ENCODE assay signal across 10 cellular contexts in the genomic region with DNA sequence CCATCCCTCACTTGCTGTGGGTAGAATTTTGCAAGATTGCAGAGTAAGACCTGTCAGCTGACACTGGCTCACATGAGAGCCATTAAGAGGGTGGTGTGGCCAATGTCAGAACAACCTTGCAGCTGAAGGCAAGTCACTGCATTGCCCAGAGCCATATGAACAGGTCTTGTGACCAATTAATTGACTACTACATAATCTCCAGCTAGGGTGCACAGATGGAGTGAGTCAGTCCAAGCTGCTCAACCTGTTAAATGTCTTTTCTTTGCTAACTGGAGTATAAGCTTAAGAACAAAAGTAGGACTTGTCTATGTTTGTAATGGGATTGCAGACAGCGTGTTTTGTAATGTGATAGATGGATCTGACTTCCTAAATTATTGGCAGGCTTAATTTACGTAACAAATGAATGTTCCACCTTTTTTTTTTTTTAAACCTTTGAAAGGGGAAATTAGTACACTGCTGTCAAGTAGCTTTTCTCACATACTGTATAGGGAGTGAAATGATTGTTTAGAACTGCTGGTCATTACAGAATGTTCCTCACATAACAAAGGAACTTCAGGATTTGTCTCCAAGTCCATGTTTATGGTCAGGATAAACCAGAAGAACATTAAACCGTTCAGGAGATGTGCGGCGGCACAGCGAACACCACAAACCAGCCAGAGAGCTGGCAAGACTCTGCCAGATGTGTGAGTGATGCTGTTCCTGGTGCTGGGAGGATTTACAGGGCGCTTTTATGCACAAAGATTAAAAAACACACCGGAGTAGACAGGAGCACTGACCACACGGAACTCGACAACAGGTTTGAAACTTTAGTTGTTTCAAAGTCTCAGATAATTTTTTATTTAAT. TPM values are rescaled to one million over a fixed set of nuclear protein-coding genes. Genes with fewer than 3 reads are reported as not detected.
A peak's percentile ranks its signal among the peaks of the same experiment; 100 is the strongest.
DNase-seq lines count a peak whose midpoint lies in the region; ATAC-seq and TF ChIP-seq lines count a peak whose summit lies in the region.
"Had no signal": no experiment of that assay in that cellular context is flagged by ENCODE, and none has a peak within 500 bp of the region (broad histone marks: within the 10 kb centered on the region; RNA-seq: fewer than 3 reads in every experiment).

No MANE protein-coding gene starts in this region.

- H3K36me3 ChIP-seq in PC-9 (ENCODE audit: low read depth) (no peaks in the 10 kb centered on the region), sigmoid colon (no peaks in the 10 kb centered on the region), SJCRH30 (no peaks in the 10 kb centered on the region), H7 (replicated peaks; ENCODE audit: control insufficient read depth, insufficient read depth, low read length) (no peaks in the 10 kb centered on the region)

- ATAC-seq in HG02610 (IDR thresholded peaks at IDR 0.05; ENCODE audit: unreplicated experiment) (peak; percentile 15), Right ventricle myocardium superior (ENCODE audit: poor library complexity) (peak; percentile 61)
- ATAC-seq: stimulated activated naive CD8-positive, alpha-beta T cell treated with anti-CD3 and anti-CD28 coated beads, Interleukin-15, amount 100 ng/mL, for 72 hours had no signal

- H3K4me2 ChIP-seq in PC-9, result peak overlapping the region; percentile 59

- no peaks in the 10 kb centered on the region for H3K9me2 ChIP-seq in PC-9 (ENCODE audit: insufficient read depth)

- H3K4me1 ChIP-seq in PC-9 (replicated peaks; ENCODE audit: insufficient read depth) (peaks cover 32% of the 10 kb centered on the region), sigmoid colon (peaks cover 0 to 66% (median 47%) of the 10 kb centered on the region in 4 donors), SJCRH30 (peaks cover 13% of the 10 kb centered on the region; the same call in 1 of the 2 replicates)

- no peaks in the 10 kb centered on the region for H4K20me1 ChIP-seq in PC-9 (ENCODE audit: insufficient read depth)

- TF ChIP-seq CTCF in PC-9 (conservative IDR thresholded peaks at IDR 0.05) (no peak), sigmoid colon (IDR thresholded peaks at IDR 0.05) (no peak)

- no peaks in the 10 kb centered on the region for H3K79me2 ChIP-seq in PC-9 (ENCODE audit: low read depth)

- H3K9me3 ChIP-seq in PC-9 (ENCODE audit: insufficient read depth, low read depth), result no peaks in the 10 kb centered on the region
- no peaks in the 10 kb centered on the region for H3K9me3 ChIP-seq in sigmoid colon
- no peaks in the 10 kb centered on the region for H3K9me3 ChIP-seq in SJCRH30 (replicated peaks)

- TF ChIP-seq POLR2A in sigmoid colon (IDR thresholded peaks at IDR 0.05), result no peak

- DNase-seq in PC-9 (peak in 1 of 2 experiments; percentile 90), Right ventricle myocardium superior (no peak), sigmoid colon (no peak), NCI-H774 (lab: John Stamatoyannopoulos, UW) (no peak), SJCRH30 (no peak), substantia nigra (lab: John Stamatoyannopoulos, UW) (no peak), H7 (no peak)
- DNase-seq: activated CD8-positive, alpha-beta memory T cell treated with anti-CD3 and anti-CD28 coated beads, Interleukin-2, amount 50 U/mL, for 4 hours; stimulated activated naive CD8-positive, alpha-beta T cell treated with anti-CD3 and anti-CD28 coated beads, Interleukin-15, amount 100 ng/mL, for 72 hours had no signal

- POLR2A ChIA-PET in PC-9 (lab: Charles Lee; ENCODE audit: unreplicated experiment), result interaction anchor here (0.6 to 0.7 kb wide), 2 partner anchors 420 to 432 kb away, joined by 6 to 9 read pairs; no protein-coding TSS in a partner anchor

- H3F3A ChIP-seq in PC-9 (ENCODE audit: insufficient read depth, low read depth), result peaks cover 19% of the 10 kb centered on the region

- WGBS in sigmoid colon, 2 donors, result 88 to 90% methylated on average over 10 of the region's 10 CpGs

- intact Hi-C loops in PC-9 (cut with micrococcal nuclease; ENCODE audit: unreplicated experiment), result no loop called here
- intact Hi-C loops in Right ventricle myocardium superior (cut with DNase I), result no loop called here
- intact Hi-C loops in sigmoid colon (cut with DNase I), result no loop called here

- no peaks in the 10 kb centered on the region for H3K27me3 ChIP-seq in PC-9 (ENCODE audit: insufficient read depth, low read depth)
- H3K27me3 ChIP-seq in sigmoid colon, result no peaks in the 10 kb centered on the region
- H3K27me3 ChIP-seq in SJCRH30, result no peaks in the 10 kb centered on the region
- no peaks in the 10 kb centered on the region for H3K27me3 ChIP-seq in H7 (ENCODE audit: control insufficient read depth, insufficient read depth, low read length)

- H3K4me3 ChIP-seq in PC-9 (no peak overlapping the region), sigmoid colon (no peak overlapping the region), SJCRH30 (no peak overlapping the region), H7 (ENCODE audit: insufficient read depth, low read depth, low read length) (no peak overlapping the region)

- no peak overlapping the region for H2AFZ ChIP-seq in PC-9

- no TSS peak for BruUV-seq in PC-9 (replicated peaks; lab: Mats Ljungman, UMichigan)

- CTCF ChIA-PET in PC-9 (lab: Charles Lee), result no interaction called here

- TF ChIP-seq EP300 in sigmoid colon (IDR thresholded peaks at IDR 0.05), result peak in 1 of 4 donors; percentile 28

- H3K27ac ChIP-seq in PC-9, result peak overlapping the region; percentile 37
- H3K27ac ChIP-seq in sigmoid colon, result peak overlapping the region; percentile 41 to 72 (median 68)
- no peak overlapping the region for H3K27ac ChIP-seq in SJCRH30
- H3K27ac ChIP-seq in substantia nigra (ENCODE audit: low read depth, low read length, poor library complexity, severe bottlenecking), result no peak overlapping the region

RNA-seq across cellular contexts. Expression of gene FNIP2, which starts 37.0 kb away (rescaled TPM):
- total RNA-seq in PC-9 (2021) (2.1 and 2.5 TPM in 2 replicates), Right ventricle myocardium superior (46.2 TPM), sigmoid colon (10 to 100 TPM; 35.2 to 38.9 (median 36.5) TPM)
- 10 to 100 TPM; 14.4 to 22.7 (median 17.8) TPM for polyA plus RNA-seq in sigmoid colon
- 15.9 and 18.4 TPM in 2 replicates for total RNA-seq in SJCRH30 (2014; rRNA removed; shearing (Covaris generic))
- 5.9 and 9.2 TPM in 2 replicates for total RNA-seq in H7 (2014; rRNA removed; shearing (Covaris generic))

Comparison
In these comparisons a context has a peak if more than half of its experiments do, and no peak if none do; other contexts are left out.
1. H3K27ac ChIP-seq: peak in PC-9 (single experiment) and sigmoid colon (4 of 4); none in SJCRH30 (single experiment) and substantia nigra (single experiment).